In genomic region chr10:12350925-12351324, GRCh38 we compare ENCODE assay signal across 8 cellular contexts. TPM values are rescaled to one million over a fixed set of nuclear protein-coding genes. Genes with fewer than 3 reads are reported as not detected.
DNase-seq lines count a peak whose midpoint lies in the region; ATAC-seq, FAIRE-seq and TF ChIP-seq lines count a peak whose summit lies in the region.

No MANE protein-coding gene starts in this region.

- H3K27me3 Mint-ChIP-seq in neural crest cell (ENCODE audit: low read depth) = peaks cover 50% of the 10 kb centered on the region

- FAIRE-seq in RCC 7860 (lab: Jason Lieb, UNC) = no peak

- H3K4me2 ChIP-seq in BLaER1 (peak overlapping the region; percentile 95), Loucy (ENCODE audit: low read depth, low read length, poor library complexity, severe bottlenecking) (peak overlapping the region; percentile 100)

- no peaks in the 10 kb centered on the region for H3K9me3 ChIP-seq in BLaER1
- H3K9me3 ChIP-seq in Loucy (ENCODE audit: insufficient read depth, low read depth, low read length) = no peaks in the 10 kb centered on the region
- no peaks in the 10 kb centered on the region for H3K9me3 ChIP-seq in duodenal mucosa (ENCODE audit: control insufficient read depth in 1 of 2, low read length in 2 of 2)

- H3K36me3 ChIP-seq in BLaER1 (no peaks in the 10 kb centered on the region), Loucy (ENCODE audit: insufficient read depth, low read length) (no peaks in the 10 kb centered on the region), duodenal mucosa (ENCODE audit: control insufficient read depth in 1 of 2, insufficient read depth in 2 of 2, low read length in 2 of 2) (no peaks in the 10 kb centered on the region)

- H3K36me3 Mint-ChIP-seq in neural crest cell (ENCODE audit: low read depth) = no peaks in the 10 kb centered on the region

- H3K27ac ChIP-seq in BLaER1 = peak overlapping the region; percentile 90; the same call in 1 of the 2 replicates
- H3K27ac ChIP-seq in duodenal mucosa (ENCODE audit: low read depth, low read length) = no peak overlapping the region

- no peaks in the 10 kb centered on the region for H3K9me2 ChIP-seq in Loucy (replicated peaks; ENCODE audit: low read depth, low read length)

- ATAC-seq in GM18517 (IDR thresholded peaks at IDR 0.05; ENCODE audit: unreplicated experiment) = no peak
- ATAC-seq in HG02642 (IDR thresholded peaks at IDR 0.05; ENCODE audit: poor library complexity, unreplicated experiment) = no peak

- peak overlapping the region; percentile 96 for H3K4me3 Mint-ChIP-seq in neural crest cell

- no peak overlapping the region for H3K27ac Mint-ChIP-seq in neural crest cell (ENCODE audit: unreplicated experiment)

- H3K9me3 Mint-ChIP-seq in neural crest cell = no peaks in the 10 kb centered on the region

- TF ChIP-seq CTCF in Loucy (conservative IDR thresholded peaks at IDR 0.05; ENCODE audit: low read length) = no peak
- TF ChIP-seq CTCF in neural crest cell (conservative IDR thresholded peaks at IDR 0.05) = no peak

- H2AFZ ChIP-seq in Loucy (ENCODE audit: low read length) = peak overlapping the region; percentile 95

- peaks cover 17% of the 10 kb centered on the region for H3K4me1 Mint-ChIP-seq in neural crest cell

- H3K4me1 ChIP-seq in BLaER1 (peaks cover 48% of the 10 kb centered on the region), Loucy (ENCODE audit: insufficient read depth, low read length, poor library complexity, severe bottlenecking) (peaks cover 29% of the 10 kb centered on the region), duodenal mucosa (ENCODE audit: control insufficient read depth in 1 of 2, insufficient read depth in 2 of 2, low read length in 2 of 2) (peaks cover 10 to 21% of the 10 kb centered on the region in 2 donors)

- peaks cover 10% of the 10 kb centered on the region for H3F3A ChIP-seq in Loucy (ENCODE audit: low read depth)

- H3K4me3 ChIP-seq in BLaER1 = peak overlapping the region; percentile 95
- H3K4me3 ChIP-seq in Loucy (ENCODE audit: low read length, poor library complexity, severe bottlenecking) = peak overlapping the region; percentile 100
- H3K4me3 ChIP-seq in duodenal mucosa (ENCODE audit: low read depth in 1 of 2, low read length in 2 of 2) = peak overlapping the region; percentile 76 to 79

- DNase-seq in neural crest cell (ENCODE audit: low read depth, low spot score) (no peak), RCC 7860 (ENCODE audit: low spot score) (no peak), NCI-H2107 (lab: John Stamatoyannopoulos, UW) (no peak)

- H3K27me3 ChIP-seq in BLaER1 = no peaks in the 10 kb centered on the region
- H3K27me3 ChIP-seq in Loucy (ENCODE audit: insufficient read depth, low read length, poor library complexity, severe bottlenecking) = peaks cover 4% of the 10 kb centered on the region
- no peaks in the 10 kb centered on the region for H3K27me3 ChIP-seq in duodenal mucosa (ENCODE audit: control insufficient read depth in 1 of 2, insufficient read depth in 2 of 2, low read length in 2 of 2)

- peaks cover 12% of the 10 kb centered on the region; the same call in 1 of the 2 replicates for H3K79me2 ChIP-seq in Loucy (ENCODE audit: insufficient read depth, low read length)

- peak overlapping the region; percentile 91 for H3K9ac ChIP-seq in BLaER1
- H3K9ac ChIP-seq in Loucy (ENCODE audit: low read depth, low read length, poor library complexity, severe bottlenecking) = peak overlapping the region; percentile 87
- peak overlapping the region; percentile 0 to 77 for H3K9ac ChIP-seq in duodenal mucosa (ENCODE audit: low read depth in 1 of 2, low read length in 2 of 2)

- H4K20me1 ChIP-seq in BLaER1 = peaks cover 47% of the 10 kb centered on the region
- H4K20me1 ChIP-seq in Loucy (ENCODE audit: insufficient read depth, low read length, poor library complexity, severe bottlenecking) = no peaks in the 10 kb centered on the region

RNA-seq across cellular contexts. Expression of gene CAMK1D, which starts 1.6 kb away (rescaled TPM):
- total RNA-seq in neural crest cell = 6.4 and 6.5 TPM in 2 replicates

Comparison
In these comparisons a context has a peak if more than half of its experiments do, and no peak if none do; other contexts are left out.
1. H3K9ac ChIP-seq: peak in every context shown above with its lines; median percentile 91 in BLaER1; 87 in Loucy; 38 in duodenal mucosa.